ENCODE assay signal across 10 cellular contexts in genomic region chr13:110944121-110944967, GRCh38. TPM values are rescaled to one million over a fixed set of nuclear protein-coding genes. Genes with fewer than 3 reads are reported as not detected.
DNase-seq lines count a peak whose midpoint lies in the region; ATAC-seq and TF ChIP-seq lines count a peak whose summit lies in the region.
"Had no signal": no experiment of that assay in that cellular context is flagged by ENCODE, and none has a peak within 500 bp of the region (broad histone marks: within the 10 kb centered on the region; RNA-seq: fewer than 3 reads in every experiment).

No MANE protein-coding gene starts in this region.

- H3K27me3 ChIP-seq in OCI-LY1 (ENCODE audit: insufficient read depth, low read length) (no peaks in the 10 kb centered on the region), mammary epithelial cell (ENCODE audit: insufficient read depth, low read length) (no peaks in the 10 kb centered on the region), lower lobe of right lung (ENCODE audit: low read depth) (no peaks in the 10 kb centered on the region)

- H3K27ac ChIP-seq in OCI-LY1 (ENCODE audit: low read depth, low read length, poor library complexity, severe bottlenecking): no peak overlapping the region
- no peak overlapping the region for H3K27ac ChIP-seq in mammary epithelial cell (ENCODE audit: insufficient read depth, low read depth, low read length)
- H3K27ac ChIP-seq in lower lobe of right lung: no peak overlapping the region

- intact Hi-C loops in mammary epithelial cell (cut with micrococcal nuclease): loop anchor here (1.0 to 5.0 kb wide), 2 partner anchors 106 to 278 kb away; no protein-coding TSS in a partner anchor
- intact Hi-C loops in lower lobe of right lung (cut with DNase I): no loop called here
- intact Hi-C loops in activated T-helper 2 cell treated with anti-CD3 and anti-CD28 coated beads, Interferon-gamma antibody, Interleukin-2, Interleukin-4, amounts not matched to agents 10 μg/mL and 5 μg/mL and 100 μg/mL, durations not matched to agents 14 hours and 24 hours and 36 hours (cut with micrococcal nuclease): loop anchor here (1.0 to 10.0 kb wide), 3 partner anchors 106 to 260 kb away; no protein-coding TSS in a partner anchor

- no peaks in the 10 kb centered on the region for H3K9me2 ChIP-seq in OCI-LY1 (ENCODE audit: low read depth, low read length)

- H3K27me3 Mint-ChIP-seq in activated T-helper 2 cell treated with anti-CD3 and anti-CD28 coated beads, Interferon-gamma antibody, Interleukin-2, Interleukin-4, amounts not matched to agents 10 μg/mL and 5 μg/mL and 100 μg/mL, durations not matched to agents 14 hours and 24 hours and 36 hours (ENCODE audit: low read depth): no peaks in the 10 kb centered on the region
- H3K27me3 Mint-ChIP-seq: IgD-negative memory B cell; naive thymus-derived CD8-positive, alpha-beta T cell had no signal

- DNase-seq in AG08396 (ENCODE audit: low spot score) (peak; percentile 66), mammary epithelial cell (peak; percentile 64), lower lobe of right lung (no peak), Ammon's horn (ENCODE audit: low spot score) (no peak)
- DNase-seq in activated T-helper 2 cell treated with anti-CD3 and anti-CD28 coated beads, Interferon-gamma antibody, Interleukin-2, Interleukin-4, amounts not matched to agents 10 μg/mL and 5 μg/mL and 100 μg/mL, durations not matched to agents 14 hours and 24 hours and 36 hours (ENCODE audit: low spot score): no peak

- H3K9ac ChIP-seq in OCI-LY1 (ENCODE audit: low read length) (no peak overlapping the region), mammary epithelial cell (ENCODE audit: insufficient read depth, low read length) (no peak overlapping the region)

- H4K20me1 ChIP-seq in OCI-LY1 (ENCODE audit: insufficient read depth, low read length) (no peaks in the 10 kb centered on the region), mammary epithelial cell (ENCODE audit: insufficient read depth, low read length) (no peaks in the 10 kb centered on the region)

- dilution Hi-C loops in mammary epithelial cell (cut with HindIII; ENCODE audit: low sequenced_read_pairs): no loop called here

- peak; percentile 44 for TF ChIP-seq CTCF in GM12874 (IDR thresholded peaks at IDR 0.05; ENCODE audit: insufficient read depth, low read depth, low read length)
- TF ChIP-seq CTCF in OCI-LY1 (IDR thresholded peaks at IDR 0.05; ENCODE audit: low read length): peak; percentile 72
- TF ChIP-seq CTCF in mammary epithelial cell (conservative IDR thresholded peaks at IDR 0.05 in 1 of 2, IDR thresholded peaks at IDR 0.05 in 1 of 2; ENCODE audit: extremely low read depth in 1 of 2, insufficient read depth in 1 of 2, low read depth in 1 of 2, low read length in 2 of 2): peak; percentile 78 to 92
- peak; percentile 61 for TF ChIP-seq CTCF in lower lobe of right lung (IDR thresholded peaks at IDR 0.05)

- H3K4me1 ChIP-seq in OCI-LY1 (ENCODE audit: insufficient read depth, low read length, severe bottlenecking): no peaks in the 10 kb centered on the region
- peaks cover 10% of the 10 kb centered on the region for H3K4me1 ChIP-seq in mammary epithelial cell (ENCODE audit: insufficient read depth, low read length)
- H3K4me1 ChIP-seq in lower lobe of right lung: no peaks in the 10 kb centered on the region

- no peaks in the 10 kb centered on the region for H3K79me2 ChIP-seq in OCI-LY1 (ENCODE audit: insufficient read depth, low read length)
- H3K79me2 ChIP-seq in mammary epithelial cell (ENCODE audit: insufficient read depth, low read length): no peaks in the 10 kb centered on the region

- H3K4me3 Mint-ChIP-seq in activated T-helper 2 cell treated with anti-CD3 and anti-CD28 coated beads, Interferon-gamma antibody, Interleukin-2, Interleukin-4, amounts not matched to agents 10 μg/mL and 5 μg/mL and 100 μg/mL, durations not matched to agents 14 hours and 24 hours and 36 hours (ENCODE audit: low read depth): no peak overlapping the region
- H3K4me3 Mint-ChIP-seq: IgD-negative memory B cell; naive thymus-derived CD8-positive, alpha-beta T cell had no signal

- no peak overlapping the region for H2AFZ ChIP-seq in OCI-LY1 (ENCODE audit: low read length)
- peak overlapping the region; percentile 14 for H2AFZ ChIP-seq in mammary epithelial cell (ENCODE audit: low read depth, low read length)

- H3K4me3 ChIP-seq in OCI-LY1 (ENCODE audit: low read depth, low read length, poor library complexity, severe bottlenecking): no peak overlapping the region
- no peak overlapping the region for H3K4me3 ChIP-seq in mammary epithelial cell (replicated peaks in 1 of 3; ENCODE audit: insufficient read depth in 1 of 3, low read depth in 2 of 3, low read length in 3 of 3)
- no peak overlapping the region for H3K4me3 ChIP-seq in lower lobe of right lung

- ATAC-seq in HG03039 (IDR thresholded peaks at IDR 0.05; ENCODE audit: unreplicated experiment): peak; percentile 62
- peak; percentile 66 to 77 for ATAC-seq in lower lobe of right lung

- H3K9me3 ChIP-seq in OCI-LY1 (ENCODE audit: low read length) (no peaks in the 10 kb centered on the region), mammary epithelial cell (replicated peaks; ENCODE audit: insufficient read depth, low read length) (no peaks in the 10 kb centered on the region), lower lobe of right lung (no peaks in the 10 kb centered on the region)

- peaks cover 3% of the 10 kb centered on the region for H3K36me3 Mint-ChIP-seq in activated T-helper 2 cell treated with anti-CD3 and anti-CD28 coated beads, Interferon-gamma antibody, Interleukin-2, Interleukin-4, amounts not matched to agents 10 μg/mL and 5 μg/mL and 100 μg/mL, durations not matched to agents 14 hours and 24 hours and 36 hours (ENCODE audit: low read depth)
- H3K36me3 Mint-ChIP-seq: naive thymus-derived CD8-positive, alpha-beta T cell had no signal

- in situ Hi-C loops in mammary epithelial cell (cut with MboI; ENCODE audit: low sequenced_read_pairs in 2 of 2): loop anchor here (10.0 to 25.0 kb wide), 3 partner anchors 90 to 268 kb away; no protein-coding TSS in a partner anchor

- 73% methylated on average over 8 of the region's 8 CpGs for WGBS in mammary epithelial cell (ENCODE audit: low coverage, missing lambda C conversion rate)

- H3K4me1 Mint-ChIP-seq in activated T-helper 2 cell treated with anti-CD3 and anti-CD28 coated beads, Interferon-gamma antibody, Interleukin-2, Interleukin-4, amounts not matched to agents 10 μg/mL and 5 μg/mL and 100 μg/mL, durations not matched to agents 14 hours and 24 hours and 36 hours (ENCODE audit: low read depth): peaks cover 32% of the 10 kb centered on the region

- H3K36me3 ChIP-seq in OCI-LY1 (ENCODE audit: insufficient read depth, low read length): no peaks in the 10 kb centered on the region
- no peaks in the 10 kb centered on the region for H3K36me3 ChIP-seq in mammary epithelial cell (ENCODE audit: insufficient read depth, low read length)
- H3K36me3 ChIP-seq in lower lobe of right lung: no peaks in the 10 kb centered on the region

- no peak overlapping the region for H3K27ac Mint-ChIP-seq in activated T-helper 2 cell treated with anti-CD3 and anti-CD28 coated beads, Interferon-gamma antibody, Interleukin-2, Interleukin-4, amounts not matched to agents 10 μg/mL and 5 μg/mL and 100 μg/mL, durations not matched to agents 14 hours and 24 hours and 36 hours

- H3F3A ChIP-seq in OCI-LY1 (ENCODE audit: insufficient read depth, low read length): no peaks in the 10 kb centered on the region

- H3K9me3 Mint-ChIP-seq in activated T-helper 2 cell treated with anti-CD3 and anti-CD28 coated beads, Interferon-gamma antibody, Interleukin-2, Interleukin-4, amounts not matched to agents 10 μg/mL and 5 μg/mL and 100 μg/mL, durations not matched to agents 14 hours and 24 hours and 36 hours: peaks cover 7% of the 10 kb centered on the region
- H3K9me3 Mint-ChIP-seq: IgD-negative memory B cell; naive thymus-derived CD8-positive, alpha-beta T cell had no signal

- H3K4me2 ChIP-seq in OCI-LY1 (ENCODE audit: low read length) (no peak overlapping the region), mammary epithelial cell (ENCODE audit: insufficient read depth, low read depth, low read length) (no peak overlapping the region)

- no TSS peak for BruUV-seq in mammary epithelial cell (replicated peaks; lab: Mats Ljungman, UMichigan)

- CTCF ChIA-PET in mammary epithelial cell (lab: Charles Lee; ENCODE audit: low non-redundant PET): interaction anchor here (1.2 kb wide), 1 partner anchor 123 kb away, joined by 6 read pairs; no protein-coding TSS in a partner anchor

RNA-seq across cellular contexts. Expression of gene ANKRD10, which starts 29.5 kb away (rescaled TPM):
- total RNA-seq in mammary epithelial cell: 10 to 100 TPM; 45.3 to 50.3 TPM
- polyA plus RNA-seq in mammary epithelial cell: 18.3 TPM
- 15.6 TPM for polyA minus RNA-seq in mammary epithelial cell
- total RNA-seq in lower lobe of right lung: 132 TPM
- total RNA-seq in activated T-helper 2 cell treated with anti-CD3 and anti-CD28 coated beads, Interferon-gamma antibody, Interleukin-2, Interleukin-4, amounts not matched to agents 10 μg/mL and 5 μg/mL and 100 μg/mL, durations not matched to agents 14 hours and 24 hours and 36 hours: 111 and 120 TPM in 2 replicates

Comparison
In these comparisons a context has a peak if more than half of its experiments do, and no peak if none do; other contexts are left out.
1. DNase-seq: peak in AG08396 (single experiment) and mammary epithelial cell (single experiment); none in lower lobe of right lung (single experiment), activated T-helper 2 cell treated with anti-CD3 and anti-CD28 coated beads, Interferon-gamma antibody, Interleukin-2, Interleukin-4, amounts not matched to agents 10 μg/mL and 5 μg/mL and 100 μg/mL, durations not matched to agents 14 hours and 24 hours and 36 hours (single experiment) and Ammon's horn (single experiment).
2. Peak in every context shown above with its lines, with median percentiles within 50 percentile points of each other: CTCF ChIP-seq.